In the genomic region with DNA sequence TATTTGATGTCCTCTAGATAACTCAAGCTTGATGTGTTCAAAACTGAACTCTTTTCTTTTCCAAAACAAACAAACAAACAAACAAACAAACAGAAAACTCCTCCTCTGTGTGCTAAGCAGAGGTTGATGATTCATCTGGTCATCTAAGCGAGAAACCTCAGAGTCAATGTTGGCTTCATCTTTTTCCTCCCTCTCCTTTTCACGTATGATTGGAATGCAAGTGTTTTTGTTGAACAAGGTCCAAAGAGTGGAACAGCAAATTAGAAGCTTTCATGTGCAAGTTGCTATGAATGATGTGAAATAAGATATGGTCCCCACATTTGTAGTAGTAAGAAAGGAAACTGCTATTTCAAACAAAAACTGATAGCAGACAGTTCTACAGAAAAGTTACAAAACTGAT, we compare ENCODE assay signal across 15 cellular contexts. TPM values are rescaled to one million over a fixed set of nuclear protein-coding genes. Genes with fewer than 3 reads are reported as not detected.
DNase-seq lines count a peak whose midpoint lies in the region; ATAC-seq and TF ChIP-seq lines count a peak whose summit lies in the region.
"Had no signal": no experiment of that assay in that cellular context is flagged by ENCODE, and none has a peak within 500 bp of the region (broad histone marks: within the 10 kb centered on the region; RNA-seq: fewer than 3 reads in every experiment).

No MANE protein-coding gene starts in this region.

- no peak overlapping the region for H3K27ac Mint-ChIP-seq in activated CD8-positive, alpha-beta memory T cell treated with anti-CD3 and anti-CD28 coated beads, Interleukin-2, amount 10 ng/mL, durations not matched to agents 7 days and 5 days
- H3K27ac Mint-ChIP-seq: neural progenitor cell had no signal

- peaks cover 47% of the 10 kb centered on the region for H3K27me3 ChIP-seq in GM23248 (replicated peaks; ENCODE audit: insufficient read depth)
- no peaks in the 10 kb centered on the region for H3K27me3 ChIP-seq in SJSA1 (replicated peaks)
- no peaks in the 10 kb centered on the region for H3K27me3 ChIP-seq in fibroblast of lung (ENCODE audit: control insufficient read depth, insufficient read depth, low read length)
- H3K27me3 ChIP-seq: neural progenitor cell had no signal

- H3K9me2 ChIP-seq in GM23248 (ENCODE audit: insufficient read depth) = no peaks in the 10 kb centered on the region

- H2AFZ ChIP-seq in GM23248 = no peak overlapping the region
- no peak overlapping the region for H2AFZ ChIP-seq in fibroblast of lung (ENCODE audit: low read length)
- H2AFZ ChIP-seq: neural progenitor cell had no signal

- 5 to 8% methylated on average over 2 of the region's 2 CpGs for WGBS in GM23248 (ENCODE audit: low coverage in 1 of 2, low lambda C conversion rate in 2 of 2, missing lambda C conversion rate in 2 of 2), 2 experiments

- ATAC-seq in activated CD8-positive, alpha-beta memory T cell treated with anti-CD3 and anti-CD28 coated beads, Interleukin-2, amount 10 ng/mL, durations not matched to agents 7 days and 5 days = no peak
- ATAC-seq: activated CD4-positive, CD25-positive, alpha-beta regulatory T cell treated with anti-CD3 and anti-CD28 coated beads, Interleukin-2, amount 50 U/mL, for 24 hours; foreskin keratinocyte; stimulated activated naive CD8-positive, alpha-beta T cell treated with anti-CD3 and anti-CD28 coated beads, Interleukin-15, Interleukin-2, amounts not matched to agents 100 U/mL and 50 U/mL, for 24 hours had no signal

- H3K36me3 Mint-ChIP-seq in activated CD8-positive, alpha-beta memory T cell treated with anti-CD3 and anti-CD28 coated beads, Interleukin-2, amount 10 ng/mL, durations not matched to agents 7 days and 5 days = no peaks in the 10 kb centered on the region
- H3K36me3 Mint-ChIP-seq: neural progenitor cell had no signal

- no peak for TF ChIP-seq CTCF in fibroblast of lung (conservative IDR thresholded peaks at IDR 0.05 in 1 of 2, IDR thresholded peaks at IDR 0.05 in 1 of 2; ENCODE audit: low read depth in 1 of 2, low read length in 2 of 2)

- H3K27ac ChIP-seq in GM23248 (no peak overlapping the region), SJSA1 (peak overlapping the region; percentile 78), fibroblast of lung (ENCODE audit: insufficient read depth, low read length) (no peak overlapping the region)
- H3K27ac ChIP-seq: foreskin keratinocyte, neural progenitor cell had no signal

- H3K79me2 ChIP-seq in GM23248 (ENCODE audit: insufficient read depth) = no peaks in the 10 kb centered on the region
- no peaks in the 10 kb centered on the region for H3K79me2 ChIP-seq in fibroblast of lung (ENCODE audit: control insufficient read depth, insufficient read depth, low read length)

- no peaks in the 10 kb centered on the region for H3K36me3 ChIP-seq in GM23248 (ENCODE audit: low read depth)
- no peaks in the 10 kb centered on the region for H3K36me3 ChIP-seq in SJSA1
- H3K36me3 ChIP-seq in fibroblast of lung (ENCODE audit: control insufficient read depth, insufficient read depth, low read length) = no peaks in the 10 kb centered on the region
- H3K36me3 ChIP-seq: neural progenitor cell had no signal

- H4K20me1 ChIP-seq in GM23248 (ENCODE audit: insufficient read depth) (no peaks in the 10 kb centered on the region), fibroblast of lung (ENCODE audit: control insufficient read depth, extremely low read depth, insufficient read depth, low read length) (no peaks in the 10 kb centered on the region)

- H3K9me3 Mint-ChIP-seq in activated CD8-positive, alpha-beta memory T cell treated with anti-CD3 and anti-CD28 coated beads, Interleukin-2, amount 10 ng/mL, durations not matched to agents 7 days and 5 days (ENCODE audit: low read depth) = no peaks in the 10 kb centered on the region
- H3K9me3 Mint-ChIP-seq: neural progenitor cell had no signal

- H3K4me1 ChIP-seq in GM23248 (ENCODE audit: insufficient read depth) (peaks cover 8% of the 10 kb centered on the region; the same call in 1 of the 2 replicates), SJSA1 (replicated peaks) (peaks cover 29% of the 10 kb centered on the region), fibroblast of lung (ENCODE audit: control insufficient read depth, extremely low read depth, insufficient read depth, low read length) (peaks cover 2% of the 10 kb centered on the region)
- H3K4me1 ChIP-seq: foreskin keratinocyte, neural progenitor cell had no signal

- H3K4me3 ChIP-seq in GM23248 (peak overlapping the region; percentile 4; the same call in 1 of the 2 replicates), SJSA1 (no peak overlapping the region), fibroblast of lung (replicated peaks in 1 of 4; ENCODE audit: control extremely low read depth in 1 of 4, insufficient read depth in 1 of 4, low read depth in 3 of 4, low read length in 4 of 4) (no peak overlapping the region)
- H3K4me3 ChIP-seq: neural progenitor cell had no signal

- CTCF ChIA-PET in activated CD8-positive, alpha-beta memory T cell treated with anti-CD3 and anti-CD28 coated beads, Interleukin-2, amount 10 ng/mL, durations not matched to agents 7 days and 5 days (lab: Charles Lee) = no interaction called here

- H3F3A ChIP-seq in GM23248 (ENCODE audit: insufficient read depth) = peaks cover 4% of the 10 kb centered on the region; the same call in 1 of the 2 replicates

- H3K4me3 Mint-ChIP-seq in activated CD8-positive, alpha-beta memory T cell treated with anti-CD3 and anti-CD28 coated beads, Interleukin-2, amount 10 ng/mL, durations not matched to agents 7 days and 5 days = no peak overlapping the region
- H3K4me3 Mint-ChIP-seq: neural progenitor cell had no signal

- peaks cover 52% of the 10 kb centered on the region for H3K27me3 Mint-ChIP-seq in activated CD8-positive, alpha-beta memory T cell treated with anti-CD3 and anti-CD28 coated beads, Interleukin-2, amount 10 ng/mL, durations not matched to agents 7 days and 5 days

- peak overlapping the region; percentile 14 for H3K4me2 ChIP-seq in GM23248 (ENCODE audit: unreplicated experiment)
- peak overlapping the region; percentile 53 for H3K4me2 ChIP-seq in fibroblast of lung (ENCODE audit: extremely low read depth, insufficient read depth, low read length)
- H3K4me2 ChIP-seq: neural progenitor cell had no signal

- peak; percentile 75 for DNase-seq in GM23248
- DNase-seq in SJSA1 (ENCODE audit: low read depth in 1 of 2, low spot score in 2 of 2) = peak in 1 of 2 experiments; percentile 92
- DNase-seq in fibroblast of lung (ENCODE audit: low read depth in 2 of 2) = peak; percentile 89 to 96
- peak; percentile 29 for DNase-seq in smooth muscle cell of the brain vasculature (ENCODE audit: low read depth, low spot score)
- no peak for DNase-seq in COR-L47 (lab: John Stamatoyannopoulos, UW)
- DNase-seq in GDM1 (lab: John Stamatoyannopoulos, UW) = no peak
- no peak for DNase-seq in activated CD8-positive, alpha-beta memory T cell treated with anti-CD3 and anti-CD28 coated beads, Interleukin-2, amount 10 ng/mL, durations not matched to agents 7 days and 5 days
- DNase-seq: central memory CD4-positive, alpha-beta T cell; NCI-H1092 treated with DMSO at 0.1 percent for 48 hours; NCI-H69; stimulated activated naive CD8-positive, alpha-beta T cell treated with anti-CD3 and anti-CD28 coated beads, Interleukin-15, Interleukin-2, amounts not matched to agents 100 U/mL and 50 U/mL, for 24 hours had no signal

- H3K9me3 ChIP-seq in GM23248 (ENCODE audit: low read depth) (no peaks in the 10 kb centered on the region), SJSA1 (replicated peaks) (no peaks in the 10 kb centered on the region), fibroblast of lung (ENCODE audit: control insufficient read depth, insufficient read depth, low read depth, low read length) (no peaks in the 10 kb centered on the region)

- peaks cover 6% of the 10 kb centered on the region for H3K4me1 Mint-ChIP-seq in activated CD8-positive, alpha-beta memory T cell treated with anti-CD3 and anti-CD28 coated beads, Interleukin-2, amount 10 ng/mL, durations not matched to agents 7 days and 5 days
- H3K4me1 Mint-ChIP-seq: neural progenitor cell had no signal

- in situ Hi-C loops in GM23248 (cut with MboI) = no loop called here

- H3K9ac ChIP-seq in GM23248 (no peak overlapping the region), fibroblast of lung (ENCODE audit: insufficient read depth, low read length) (no peak overlapping the region)
- H3K9ac ChIP-seq: neural progenitor cell had no signal

RNA-seq across cellular contexts. Expression of gene TBX4, which starts 52.5 kb away (rescaled TPM):
- total RNA-seq in GM23248 (2014; rRNA removed; shearing (Covaris generic)) = not detected in 2 replicates
- polyA plus RNA-seq in GM23248 (2016; fragmentation: Nextera tagmentation; extraction: Ambion mirVana) = not detected in 2 replicates
- total RNA-seq in SJSA1 (2014; rRNA removed; shearing (Covaris generic)) = 0.05 TPM in 1 of 2 replicates, not detected in the other
- total RNA-seq in fibroblast of lung = 35.2 and 44.1 TPM in 2 replicates
- polyA plus RNA-seq in fibroblast of lung = 84.3 and 93.9 TPM in 2 replicates
- polyA plus RNA-seq in fibroblast of lung (2012) = 55.1 and 85.4 TPM in 2 replicates
- 133 and 151 TPM in 2 replicates for polyA minus RNA-seq in fibroblast of lung (ENCODE audit: low replicate concordance)
- total RNA-seq in activated CD8-positive, alpha-beta memory T cell treated with anti-CD3 and anti-CD28 coated beads, Interleukin-2, amount 10 ng/mL, durations not matched to agents 7 days and 5 days = not detected
- total RNA-seq: foreskin keratinocyte, SK-MEL-5 had no signal

Comparison
In these comparisons a context has a peak if more than half of its experiments do, and no peak if none do; other contexts are left out.
1. DNase-seq: peak in GM23248 (single experiment), fibroblast of lung (2 of 2) and smooth muscle cell of the brain vasculature (single experiment); none in COR-L47 (single experiment), GDM1 (single experiment) and activated CD8-positive, alpha-beta memory T cell treated with anti-CD3 and anti-CD28 coated beads, Interleukin-2, amount 10 ng/mL, durations not matched to agents 7 days and 5 days (single experiment).
2. RNA of gene TBX4, which starts 52.5 kb away (total RNA-seq): 35.2 to 44.1 TPM in fibroblast of lung; 0.05 TPM in SJSA1, not detected in GM23248 and not detected in activated CD8-positive, alpha-beta memory T cell treated with anti-CD3 and anti-CD28 coated beads, Interleukin-2, amount 10 ng/mL, durations not matched to agents 7 days and 5 days; every median in the first group is over 10 times any median in the second.